Comparison of ENCODE assay signal across 1 cellular context in genomic region chr5:179699640-179700298, GRCh38.
TF ChIP-seq lines count a peak whose summit lies in the region.

No MANE protein-coding gene starts in this region.

TF ChIP-seq in IMR-90, 13 proteins besides CTCF, POLR2A, EP300 and RAD21 (continued from another document):
- no peak for TF ChIP-seq ELK1 (IDR thresholded peaks at IDR 0.05; ENCODE audit: borderline replicate concordance, low read depth, low read length)
- TF ChIP-seq USF2 (IDR thresholded peaks at IDR 0.05; ENCODE audit: low read depth, low read length), result no peak
- TF ChIP-seq FOS (IDR thresholded peaks at IDR 0.05; ENCODE audit: low read depth, low read length), result no peak
- no peak for TF ChIP-seq NFE2L2 (IDR thresholded peaks at IDR 0.05; ENCODE audit: low read depth, low read length)
- no peak for TF ChIP-seq RCOR1 (IDR thresholded peaks at IDR 0.05; ENCODE audit: insufficient replicate concordance, low read length)
- no peak for TF ChIP-seq MAFK (IDR thresholded peaks at IDR 0.05; ENCODE audit: low read depth, low read length)
- no peak for TF ChIP-seq MAZ (IDR thresholded peaks at IDR 0.05; ENCODE audit: borderline replicate concordance, low read depth, low read length)
